ENCODE assay signal across 1 cellular context in genomic region chr14:95620659-95621059, GRCh38.
A peak's percentile ranks its signal among the peaks of the same experiment; 100 is the strongest.
TF ChIP-seq lines count a peak whose summit lies in the region.

No MANE protein-coding gene starts in this region.

TF ChIP-seq in K562, 482 proteins besides CTCF, POLR2A, EP300 and RAD21 (continued from another document and continues in another):
- TF ChIP-seq, protein P1, sequence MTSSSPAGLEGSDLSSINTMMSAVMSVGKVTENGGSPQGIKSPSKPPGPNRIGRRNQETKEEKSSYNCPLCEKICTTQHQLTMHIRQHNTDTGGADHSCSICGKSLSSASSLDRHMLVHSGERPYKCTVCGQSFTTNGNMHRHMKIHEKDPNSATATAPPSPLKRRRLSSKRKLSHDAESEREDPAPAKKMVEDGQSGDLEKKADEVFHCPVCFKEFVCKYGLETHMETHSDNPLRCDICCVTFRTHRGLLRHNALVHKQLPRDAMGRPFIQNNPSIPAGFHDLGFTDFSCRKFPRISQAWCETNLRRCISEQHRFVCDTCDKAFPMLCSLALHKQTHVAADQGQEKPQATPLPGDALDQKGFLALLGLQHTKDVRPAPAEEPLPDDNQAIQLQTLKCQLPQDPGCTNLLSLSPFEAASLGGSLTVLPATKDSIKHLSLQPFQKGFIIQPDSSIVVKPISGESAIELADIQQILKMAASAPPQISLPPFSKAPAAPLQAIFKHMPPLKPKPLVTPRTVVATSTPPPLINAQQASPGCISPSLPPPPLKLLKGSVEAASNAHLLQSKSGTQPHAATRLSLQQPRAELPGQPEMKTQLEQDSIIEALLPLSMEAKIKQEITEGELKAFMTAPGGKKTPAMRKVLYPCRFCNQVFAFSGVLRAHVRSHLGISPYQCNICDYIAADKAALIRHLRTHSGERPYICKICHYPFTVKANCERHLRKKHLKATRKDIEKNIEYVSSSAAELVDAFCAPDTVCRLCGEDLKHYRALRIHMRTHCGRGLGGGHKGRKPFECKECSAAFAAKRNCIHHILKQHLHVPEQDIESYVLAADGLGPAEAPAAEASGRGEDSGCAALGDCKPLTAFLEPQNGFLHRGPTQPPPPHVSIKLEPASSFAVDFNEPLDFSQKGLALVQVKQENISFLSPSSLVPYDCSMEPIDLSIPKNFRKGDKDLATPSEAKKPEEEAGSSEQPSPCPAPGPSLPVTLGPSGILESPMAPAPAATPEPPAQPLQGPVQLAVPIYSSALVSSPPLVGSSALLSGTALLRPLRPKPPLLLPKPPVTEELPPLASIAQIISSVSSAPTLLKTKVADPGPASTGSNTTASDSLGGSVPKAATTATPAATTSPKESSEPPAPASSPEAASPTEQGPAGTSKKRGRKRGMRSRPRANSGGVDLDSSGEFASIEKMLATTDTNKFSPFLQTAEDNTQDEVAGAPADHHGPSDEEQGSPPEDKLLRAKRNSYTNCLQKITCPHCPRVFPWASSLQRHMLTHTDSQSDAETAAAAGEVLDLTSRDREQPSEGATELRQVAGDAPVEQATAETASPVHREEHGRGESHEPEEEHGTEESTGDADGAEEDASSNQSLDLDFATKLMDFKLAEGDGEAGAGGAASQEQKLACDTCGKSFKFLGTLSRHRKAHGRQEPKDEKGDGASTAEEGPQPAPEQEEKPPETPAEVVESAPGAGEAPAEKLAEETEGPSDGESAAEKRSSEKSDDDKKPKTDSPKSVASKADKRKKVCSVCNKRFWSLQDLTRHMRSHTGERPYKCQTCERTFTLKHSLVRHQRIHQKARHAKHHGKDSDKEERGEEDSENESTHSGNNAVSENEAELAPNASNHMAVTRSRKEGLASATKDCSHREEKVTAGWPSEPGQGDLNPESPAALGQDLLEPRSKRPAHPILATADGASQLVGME (CRISPR knock-in tag; IDR thresholded peaks at IDR 0.05): 0 out of 2 replicates have a peak, but pooled peaks have one; percentile 76
- TF ChIP-seq IFI16 (CRISPR knock-in tag; IDR thresholded peaks at IDR 0.05): no peak
- peak; percentile 61 for TF ChIP-seq CEBPB (tag; IDR thresholded peaks at IDR 0.05)
- TF ChIP-seq GABPB1 (CRISPR knock-in tag; IDR thresholded peaks at IDR 0.05): peak; percentile 82; the same call in 1 of the 2 replicates
- TF ChIP-seq HINFP (tag; conservative IDR thresholded peaks at IDR 0.05; ENCODE audit: low read depth): no peak
- no peak for TF ChIP-seq ZNF57 (CRISPR knock-in tag; IDR thresholded peaks at IDR 0.05)
- TF ChIP-seq, protein P2, sequence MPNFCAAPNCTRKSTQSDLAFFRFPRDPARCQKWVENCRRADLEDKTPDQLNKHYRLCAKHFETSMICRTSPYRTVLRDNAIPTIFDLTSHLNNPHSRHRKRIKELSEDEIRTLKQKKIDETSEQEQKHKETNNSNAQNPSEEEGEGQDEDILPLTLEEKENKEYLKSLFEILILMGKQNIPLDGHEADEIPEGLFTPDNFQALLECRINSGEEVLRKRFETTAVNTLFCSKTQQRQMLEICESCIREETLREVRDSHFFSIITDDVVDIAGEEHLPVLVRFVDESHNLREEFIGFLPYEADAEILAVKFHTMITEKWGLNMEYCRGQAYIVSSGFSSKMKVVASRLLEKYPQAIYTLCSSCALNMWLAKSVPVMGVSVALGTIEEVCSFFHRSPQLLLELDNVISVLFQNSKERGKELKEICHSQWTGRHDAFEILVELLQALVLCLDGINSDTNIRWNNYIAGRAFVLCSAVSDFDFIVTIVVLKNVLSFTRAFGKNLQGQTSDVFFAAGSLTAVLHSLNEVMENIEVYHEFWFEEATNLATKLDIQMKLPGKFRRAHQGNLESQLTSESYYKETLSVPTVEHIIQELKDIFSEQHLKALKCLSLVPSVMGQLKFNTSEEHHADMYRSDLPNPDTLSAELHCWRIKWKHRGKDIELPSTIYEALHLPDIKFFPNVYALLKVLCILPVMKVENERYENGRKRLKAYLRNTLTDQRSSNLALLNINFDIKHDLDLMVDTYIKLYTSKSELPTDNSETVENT (CRISPR knock-in tag; IDR thresholded peaks at IDR 0.05): no peak
- no peak for TF ChIP-seq ARHGAP35 (IDR thresholded peaks at IDR 0.05; ENCODE audit: partially characterized antibody)
- TF ChIP-seq ZNF592 (IDR thresholded peaks at IDR 0.05): no peak
- peak; percentile 96 for TF ChIP-seq CREB3 (tag; conservative IDR thresholded peaks at IDR 0.05; ENCODE audit: low read depth)
- TF ChIP-seq ZNF175 (CRISPR knock-in tag; IDR thresholded peaks at IDR 0.05; ENCODE audit: low read depth): 0 out of 2 replicates have a peak, but pooled peaks have one; percentile 62
- TF ChIP-seq ZNF766 (CRISPR knock-in tag; conservative IDR thresholded peaks at IDR 0.05): peak; percentile 87
- TF ChIP-seq RCOR1 (IDR thresholded peaks at IDR 0.05; ENCODE audit: borderline replicate concordance in 1 of 2, low read depth in 2 of 2, low read length in 2 of 2): no peak
- no peak for TF ChIP-seq SP1 (CRISPR knock-in tag; IDR thresholded peaks at IDR 0.05)
- no peak for TF ChIP-seq SETDB1 (IDR thresholded peaks at IDR 0.05; ENCODE audit: low read length)
- TF ChIP-seq CTBP1 (IDR thresholded peaks at IDR 0.05; ENCODE audit: borderline replicate concordance): 0 out of 2 replicates have a peak, but pooled peaks have one; percentile 16
- TF ChIP-seq ZFP36 (IDR thresholded peaks at IDR 0.05; ENCODE audit: low read depth, low read length, partially characterized antibody): no peak
- TF ChIP-seq, protein P3, sequence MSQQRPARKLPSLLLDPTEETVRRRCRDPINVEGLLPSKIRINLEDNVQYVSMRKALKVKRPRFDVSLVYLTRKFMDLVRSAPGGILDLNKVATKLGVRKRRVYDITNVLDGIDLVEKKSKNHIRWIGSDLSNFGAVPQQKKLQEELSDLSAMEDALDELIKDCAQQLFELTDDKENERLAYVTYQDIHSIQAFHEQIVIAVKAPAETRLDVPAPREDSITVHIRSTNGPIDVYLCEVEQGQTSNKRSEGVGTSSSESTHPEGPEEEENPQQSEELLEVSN (IDR thresholded peaks at IDR 0.05; ENCODE audit: borderline replicate concordance in 1 of 2, extremely low read depth in 1 of 2, insufficient read depth in 1 of 2, insufficient read length in 1 of 2, low read depth in 1 of 2, low read length in 1 of 2, poor library complexity in 1 of 2, severe bottlenecking in 1 of 2): peak in 1 of 2 experiments; percentile 75
- no peak; the same call in 1 of the 2 replicates for TF ChIP-seq TEAD4 (IDR thresholded peaks at IDR 0.05; ENCODE audit: low read length)
- TF ChIP-seq TEAD4 (CRISPR knock-in tag; IDR thresholded peaks at IDR 0.05; ENCODE audit: borderline replicate concordance): no peak
- TF ChIP-seq, protein P4, sequence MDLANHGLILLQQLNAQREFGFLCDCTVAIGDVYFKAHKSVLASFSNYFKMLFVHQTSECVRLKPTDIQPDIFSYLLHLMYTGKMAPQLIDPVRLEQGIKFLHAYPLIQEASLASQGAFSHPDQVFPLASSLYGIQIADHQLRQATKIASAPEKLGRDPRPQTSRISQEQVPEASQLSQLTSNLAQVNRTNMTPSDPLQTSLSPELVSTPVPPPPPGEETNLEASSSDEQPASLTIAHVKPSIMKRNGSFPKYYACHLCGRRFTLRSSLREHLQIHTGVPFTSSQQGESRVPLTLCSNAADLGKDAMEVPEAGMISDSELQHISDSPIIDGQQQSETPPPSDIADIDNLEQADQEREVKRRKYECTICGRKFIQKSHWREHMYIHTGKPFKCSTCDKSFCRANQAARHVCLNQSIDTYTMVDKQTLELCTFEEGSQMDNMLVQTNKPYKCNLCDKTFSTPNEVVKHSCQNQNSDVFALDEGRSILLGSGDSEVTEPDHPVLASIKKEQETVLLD (IDR thresholded peaks at IDR 0.05): no peak
- no peak for TF ChIP-seq PRDM10 (IDR thresholded peaks at IDR 0.05; ENCODE audit: partially characterized antibody)
- no peak for TF ChIP-seq GMEB1 (CRISPR knock-in tag; IDR thresholded peaks at IDR 0.05)
- peak; percentile 82; the same call in 1 of the 2 replicates for TF ChIP-seq ZNF583 (CRISPR knock-in tag; IDR thresholded peaks at IDR 0.05)
- no peak for TF ChIP-seq NR2C1 (IDR thresholded peaks at IDR 0.05)
- 0 out of 2 replicates have a peak, but pooled peaks have one; percentile 20 for TF ChIP-seq NR2C1 (tag; IDR thresholded peaks at IDR 0.05)
- no peak for TF ChIP-seq CSDE1 (IDR thresholded peaks at IDR 0.05)
